ENCODE assay signal across 1 cellular context in genomic region chr9:89388868-89389177, GRCh38.
TF ChIP-seq lines count a peak whose summit lies in the region.

No MANE protein-coding gene starts in this region.

TF ChIP-seq in HepG2, 621 proteins besides CTCF, POLR2A, EP300 and RAD21:
- no peak for TF ChIP-seq RERE (CRISPR knock-in tag; IDR thresholded peaks at IDR 0.05; ENCODE audit: low read depth)
- TF ChIP-seq RBM22 (optimal IDR thresholded peaks at IDR 0.05; ENCODE audit: low read length), result no peak
- TF ChIP-seq ZNF496 (CRISPR knock-in tag; IDR thresholded peaks at IDR 0.05; ENCODE audit: insufficient replicate concordance), result no peak
- TF ChIP-seq FOXO4 (CRISPR knock-in tag; conservative IDR thresholded peaks at IDR 0.05), result no peak
- TF ChIP-seq ATM (IDR thresholded peaks at IDR 0.05; ENCODE audit: borderline replicate concordance), result no peak
- no peak for TF ChIP-seq ZNF749 (CRISPR knock-in tag; IDR thresholded peaks at IDR 0.05; ENCODE audit: borderline replicate concordance)
- no peak for TF ChIP-seq TFDP1 (CRISPR knock-in tag; IDR thresholded peaks at IDR 0.05; ENCODE audit: borderline replicate concordance)
- TF ChIP-seq AFF4 (CRISPR knock-in tag; IDR thresholded peaks at IDR 0.05), result no peak
- no peak for TF ChIP-seq ZNF136 (CRISPR knock-in tag; IDR thresholded peaks at IDR 0.05; ENCODE audit: low read depth)
- TF ChIP-seq SCMH1 (CRISPR knock-in tag; IDR thresholded peaks at IDR 0.05; ENCODE audit: borderline replicate concordance), result no peak
- no peak for TF ChIP-seq ZNF20 (CRISPR knock-in tag; IDR thresholded peaks at IDR 0.05)
- TF ChIP-seq ZNF746 (CRISPR knock-in tag; IDR thresholded peaks at IDR 0.05), result no peak
- TF ChIP-seq RNF2 (conservative IDR thresholded peaks at IDR 0.05; ENCODE audit: low read depth), result no peak
- no peak for TF ChIP-seq RNF219 (CRISPR knock-in tag; IDR thresholded peaks at IDR 0.05)
- no peak for TF ChIP-seq HNRNPUL1 (IDR thresholded peaks at IDR 0.05; ENCODE audit: low read depth, low read length)
- TF ChIP-seq ZFP62 (CRISPR knock-in tag; IDR thresholded peaks at IDR 0.05), result no peak
- no peak for TF ChIP-seq HNF4A (CRISPR knock-in tag; IDR thresholded peaks at IDR 0.05)
- TF ChIP-seq NFYC (CRISPR knock-in tag; IDR thresholded peaks at IDR 0.05), result no peak
- no peak for TF ChIP-seq HDAC6 (IDR thresholded peaks at IDR 0.05; ENCODE audit: low read depth, low read length)
